Comparison of ENCODE assay signal across 1 cellular context in the genomic region with DNA sequence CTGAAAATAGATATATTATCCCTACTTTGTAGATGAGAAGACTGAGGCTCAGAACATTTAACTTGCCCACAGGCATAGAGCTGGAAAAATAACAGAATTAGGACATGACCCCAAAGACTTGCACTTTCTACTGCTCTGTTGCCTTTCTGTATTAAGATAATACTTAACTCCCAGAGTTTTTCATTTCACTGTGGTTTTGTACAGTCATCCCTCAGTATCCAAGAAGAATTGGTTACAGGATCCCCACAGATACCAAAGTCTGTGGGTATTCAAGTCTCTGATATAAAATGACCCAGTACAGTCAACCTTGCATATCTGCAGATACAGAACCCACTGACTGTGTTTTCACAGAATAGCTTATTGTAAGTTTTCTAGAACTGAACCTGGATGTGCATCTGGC.
TF ChIP-seq lines count a peak whose summit lies in the region.

No MANE protein-coding gene starts in this region.

TF ChIP-seq in IMR-90, 13 proteins besides CTCF, POLR2A, EP300 and RAD21 (continued from another document):
- TF ChIP-seq, protein P1, sequence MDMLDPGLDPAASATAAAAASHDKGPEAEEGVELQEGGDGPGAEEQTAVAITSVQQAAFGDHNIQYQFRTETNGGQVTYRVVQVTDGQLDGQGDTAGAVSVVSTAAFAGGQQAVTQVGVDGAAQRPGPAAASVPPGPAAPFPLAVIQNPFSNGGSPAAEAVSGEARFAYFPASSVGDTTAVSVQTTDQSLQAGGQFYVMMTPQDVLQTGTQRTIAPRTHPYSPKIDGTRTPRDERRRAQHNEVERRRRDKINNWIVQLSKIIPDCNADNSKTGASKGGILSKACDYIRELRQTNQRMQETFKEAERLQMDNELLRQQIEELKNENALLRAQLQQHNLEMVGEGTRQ (IDR thresholded peaks at IDR 0.05; ENCODE audit: low read depth, low read length), result no peak
- no peak for TF ChIP-seq RCOR1 (IDR thresholded peaks at IDR 0.05; ENCODE audit: insufficient replicate concordance, low read length)
- TF ChIP-seq CEBPB (IDR thresholded peaks at IDR 0.05; ENCODE audit: low read depth, low read length), result no peak
- no peak for TF ChIP-seq SMC3 (IDR thresholded peaks at IDR 0.05; ENCODE audit: low read depth, low read length)
- no peak for TF ChIP-seq BHLHE40 (IDR thresholded peaks at IDR 0.05; ENCODE audit: low read depth, low read length)
- TF ChIP-seq FOS (IDR thresholded peaks at IDR 0.05; ENCODE audit: low read depth, low read length), result no peak
- TF ChIP-seq MXI1 (IDR thresholded peaks at IDR 0.05; ENCODE audit: borderline replicate concordance, low read depth, low read length), result no peak
